Comparison of ENCODE assay signal across 8 cellular contexts in the genomic region with DNA sequence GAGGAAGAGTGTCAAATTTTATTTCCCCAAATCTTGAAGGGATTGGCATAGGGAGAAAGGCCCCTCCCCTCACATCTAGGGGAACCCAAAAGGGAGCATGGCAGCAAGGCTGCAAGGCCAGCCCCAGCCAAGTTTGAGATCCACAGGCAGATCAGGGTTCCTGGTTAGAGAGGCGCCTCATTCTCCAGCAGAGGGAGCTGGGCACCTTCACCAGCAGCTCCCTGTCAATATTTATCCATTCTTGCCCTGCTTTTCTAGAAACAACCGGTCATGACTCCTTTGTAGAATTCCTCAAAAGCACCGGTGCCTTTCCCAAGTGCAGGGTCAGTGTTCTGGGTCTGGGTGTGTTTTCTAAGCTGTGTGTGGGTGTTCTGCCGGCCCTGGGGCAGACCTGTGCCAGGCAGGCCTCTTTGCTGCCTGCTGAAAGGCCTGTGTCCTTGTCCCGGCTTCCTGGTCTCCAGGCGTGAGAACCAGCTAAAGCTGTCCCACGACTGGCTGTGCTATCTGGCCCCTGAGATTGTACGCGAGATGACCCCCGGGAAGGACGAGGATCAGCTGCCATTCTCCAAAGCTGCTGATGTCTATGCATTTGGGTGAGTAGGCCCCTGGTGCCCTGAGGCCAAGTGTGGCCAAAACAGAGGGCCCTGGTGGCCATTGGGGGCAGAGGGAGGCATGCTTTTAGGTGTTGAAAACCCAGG. TPM values are rescaled to one million over a fixed set of nuclear protein-coding genes. Genes with fewer than 3 reads are reported as not detected.
DNase-seq lines count a peak whose midpoint lies in the region; ATAC-seq and TF ChIP-seq lines count a peak whose summit lies in the region.

No MANE protein-coding gene starts in this region.

- H3K4me1 Mint-ChIP-seq in activated naive CD8-positive, alpha-beta T cell treated with anti-CD3 and anti-CD28 coated beads, Interleukin-2, amount 10 ng/mL, durations not matched to agents 7 days and 5 days = peaks cover 2% of the 10 kb centered on the region
- H3K4me1 Mint-ChIP-seq in activated naive CD8-positive, alpha-beta T cell treated with anti-CD3 and anti-CD28 coated beads, Interleukin-2, amount 50 U/mL, for 24 hours = peaks cover 16% of the 10 kb centered on the region
- H3K4me1 Mint-ChIP-seq in activated T-helper 2 cell treated with anti-CD3 and anti-CD28 coated beads, Interferon-gamma antibody, Interleukin-2, Interleukin-4, amounts not matched to agents 10 μg/mL and 5 μg/mL and 100 μg/mL, durations not matched to agents 14 hours and 24 hours and 36 hours (ENCODE audit: low read depth) = peaks cover 24% of the 10 kb centered on the region

- H3K9me3 Mint-ChIP-seq in activated naive CD8-positive, alpha-beta T cell treated with anti-CD3 and anti-CD28 coated beads, Interleukin-2, amount 10 ng/mL, durations not matched to agents 7 days and 5 days = no peaks in the 10 kb centered on the region
- no peaks in the 10 kb centered on the region for H3K9me3 Mint-ChIP-seq in activated naive CD8-positive, alpha-beta T cell treated with anti-CD3 and anti-CD28 coated beads, Interleukin-2, amount 50 U/mL, for 24 hours
- no peaks in the 10 kb centered on the region for H3K9me3 Mint-ChIP-seq in activated T-helper 2 cell treated with anti-CD3 and anti-CD28 coated beads, Interferon-gamma antibody, Interleukin-2, Interleukin-4, amounts not matched to agents 10 μg/mL and 5 μg/mL and 100 μg/mL, durations not matched to agents 14 hours and 24 hours and 36 hours

- intact Hi-C loops in Panc1 (cut with micrococcal nuclease; ENCODE audit: unreplicated experiment) = loop anchor here (5.0 kb wide), 1 partner anchor 148 kb away; no protein-coding TSS in a partner anchor
- intact Hi-C loops in esophagus squamous epithelium (cut with DNase I) = no loop called here
- intact Hi-C loops in activated T-helper 2 cell treated with anti-CD3 and anti-CD28 coated beads, Interferon-gamma antibody, Interleukin-2, Interleukin-4, amounts not matched to agents 10 μg/mL and 5 μg/mL and 100 μg/mL, durations not matched to agents 14 hours and 24 hours and 36 hours (cut with micrococcal nuclease) = loop anchor here (2.0 kb wide), 1 partner anchor 43 kb away; no protein-coding TSS in a partner anchor

- H3K27me3 ChIP-seq in Panc1 (ENCODE audit: control insufficient read depth, insufficient read depth, low read length) = no peaks in the 10 kb centered on the region
- H3K27me3 ChIP-seq in esophagus squamous epithelium = no peaks in the 10 kb centered on the region

- H3K4me1 ChIP-seq in Panc1 (ENCODE audit: control insufficient read depth, insufficient read depth, low read length) (no peaks in the 10 kb centered on the region), esophagus squamous epithelium (no peaks in the 10 kb centered on the region)

- H3K36me3 Mint-ChIP-seq in activated naive CD8-positive, alpha-beta T cell treated with anti-CD3 and anti-CD28 coated beads, Interleukin-2, amount 10 ng/mL, durations not matched to agents 7 days and 5 days = peaks cover 10% of the 10 kb centered on the region
- peaks cover 61% of the 10 kb centered on the region for H3K36me3 Mint-ChIP-seq in activated naive CD8-positive, alpha-beta T cell treated with anti-CD3 and anti-CD28 coated beads, Interleukin-2, amount 50 U/mL, for 24 hours (ENCODE audit: low read depth)
- H3K36me3 Mint-ChIP-seq in activated T-helper 2 cell treated with anti-CD3 and anti-CD28 coated beads, Interferon-gamma antibody, Interleukin-2, Interleukin-4, amounts not matched to agents 10 μg/mL and 5 μg/mL and 100 μg/mL, durations not matched to agents 14 hours and 24 hours and 36 hours (ENCODE audit: low read depth) = peaks cover 73% of the 10 kb centered on the region

- no peak overlapping the region for H3K4me3 ChIP-seq in Panc1 (ENCODE audit: low read depth in 2 of 2, low read length in 2 of 2)
- no peak overlapping the region for H3K4me3 ChIP-seq in esophagus squamous epithelium

- in situ Hi-C loops in Panc1 (cut with HindIII; ENCODE audit: low pct_unique_long_range_greater_than_20kb, low sequenced_read_pairs) = no loop called here

- no peaks in the 10 kb centered on the region for H3K36me3 ChIP-seq in Panc1 (ENCODE audit: control insufficient read depth, insufficient read depth, low read length)
- peaks cover 17 to 100% (median 34%) of the 10 kb centered on the region in 3 donors for H3K36me3 ChIP-seq in esophagus squamous epithelium

- H3K9me3 ChIP-seq in Panc1 (ENCODE audit: control insufficient read depth, insufficient read depth, low read depth, low read length) = no peaks in the 10 kb centered on the region
- H3K9me3 ChIP-seq in esophagus squamous epithelium = no peaks in the 10 kb centered on the region

- POLR2A ChIA-PET in activated naive CD8-positive, alpha-beta T cell treated with anti-CD3 and anti-CD28 coated beads, Interleukin-2, amount 10 ng/mL, durations not matched to agents 7 days and 5 days (lab: Charles Lee) = no interaction called here
- POLR2A ChIA-PET in Panc1 (lab: Charles Lee) = no interaction called here

- TF ChIP-seq CTCF in Panc1 (IDR thresholded peaks at IDR 0.05) (peak; percentile 85), esophagus squamous epithelium (IDR thresholded peaks at IDR 0.05) (peak in 5 of 6 experiments; percentile 46 to 72 (median 50))

- no TSS peak for BruUV-seq in Panc1 (replicated peaks; lab: Mats Ljungman, UMichigan)

- TF ChIP-seq POLR2A in esophagus squamous epithelium (IDR thresholded peaks at IDR 0.05) = no peak

- CTCF ChIA-PET in Panc1 (lab: Charles Lee) = interaction anchor here (0.5 to 1.2 kb wide), 8 partner anchors 10 to 349 kb away, joined by 3 to 5 read pairs (median 4); no protein-coding TSS in a partner anchor

- peak; percentile 47 for ATAC-seq in activated naive CD8-positive, alpha-beta T cell treated with anti-CD3 and anti-CD28 coated beads, Interleukin-2, amount 10 ng/mL, durations not matched to agents 7 days and 5 days (ENCODE audit: low read depth)
- ATAC-seq in activated naive CD8-positive, alpha-beta T cell treated with anti-CD3 and anti-CD28 coated beads, Interleukin-2, amount 50 U/mL, for 24 hours = no peak
- ATAC-seq in Panc1 (peak; percentile 81), GM18498 (IDR thresholded peaks at IDR 0.05; ENCODE audit: unreplicated experiment) (no peak), GM19467 (IDR thresholded peaks at IDR 0.05; ENCODE audit: unreplicated experiment) (no peak)

- H3K27me3 Mint-ChIP-seq in activated naive CD8-positive, alpha-beta T cell treated with anti-CD3 and anti-CD28 coated beads, Interleukin-2, amount 10 ng/mL, durations not matched to agents 7 days and 5 days = no peaks in the 10 kb centered on the region
- no peaks in the 10 kb centered on the region for H3K27me3 Mint-ChIP-seq in activated naive CD8-positive, alpha-beta T cell treated with anti-CD3 and anti-CD28 coated beads, Interleukin-2, amount 50 U/mL, for 24 hours
- no peaks in the 10 kb centered on the region for H3K27me3 Mint-ChIP-seq in activated T-helper 2 cell treated with anti-CD3 and anti-CD28 coated beads, Interferon-gamma antibody, Interleukin-2, Interleukin-4, amounts not matched to agents 10 μg/mL and 5 μg/mL and 100 μg/mL, durations not matched to agents 14 hours and 24 hours and 36 hours (ENCODE audit: low read depth)

- no peak overlapping the region for H3K4me3 Mint-ChIP-seq in activated naive CD8-positive, alpha-beta T cell treated with anti-CD3 and anti-CD28 coated beads, Interleukin-2, amount 10 ng/mL, durations not matched to agents 7 days and 5 days
- no peak overlapping the region for H3K4me3 Mint-ChIP-seq in activated naive CD8-positive, alpha-beta T cell treated with anti-CD3 and anti-CD28 coated beads, Interleukin-2, amount 50 U/mL, for 24 hours
- no peak overlapping the region for H3K4me3 Mint-ChIP-seq in activated T-helper 2 cell treated with anti-CD3 and anti-CD28 coated beads, Interferon-gamma antibody, Interleukin-2, Interleukin-4, amounts not matched to agents 10 μg/mL and 5 μg/mL and 100 μg/mL, durations not matched to agents 14 hours and 24 hours and 36 hours (ENCODE audit: low read depth)

- H3K27ac ChIP-seq in Panc1 (ENCODE audit: low read length) (no peak overlapping the region), esophagus squamous epithelium (no peak overlapping the region)

- H3K27ac Mint-ChIP-seq in activated naive CD8-positive, alpha-beta T cell treated with anti-CD3 and anti-CD28 coated beads, Interleukin-2, amount 10 ng/mL, durations not matched to agents 7 days and 5 days = no peak overlapping the region
- H3K27ac Mint-ChIP-seq in activated naive CD8-positive, alpha-beta T cell treated with anti-CD3 and anti-CD28 coated beads, Interleukin-2, amount 50 U/mL, for 24 hours = no peak overlapping the region
- no peak overlapping the region for H3K27ac Mint-ChIP-seq in activated T-helper 2 cell treated with anti-CD3 and anti-CD28 coated beads, Interferon-gamma antibody, Interleukin-2, Interleukin-4, amounts not matched to agents 10 μg/mL and 5 μg/mL and 100 μg/mL, durations not matched to agents 14 hours and 24 hours and 36 hours

- WGBS in esophagus squamous epithelium, 2 donors = 55 to 74% methylated on average over 2 to 3 of the region's 11 CpGs

- DNase-seq in activated naive CD8-positive, alpha-beta T cell treated with anti-CD3 and anti-CD28 coated beads, Interleukin-2, amount 10 ng/mL, durations not matched to agents 7 days and 5 days = peak; percentile 46
- DNase-seq in activated naive CD8-positive, alpha-beta T cell treated with anti-CD3 and anti-CD28 coated beads, Interleukin-2, amount 50 U/mL, for 24 hours = no peak
- no peak for DNase-seq in Panc1 (ENCODE audit: low read depth, low spot score)
- DNase-seq in esophagus squamous epithelium (lab: John Stamatoyannopoulos, UW) = no peak
- DNase-seq in non-pigmented ciliary epithelial cell (ENCODE audit: low read depth) = peak; percentile 11
- no peak for DNase-seq in activated T-helper 2 cell treated with anti-CD3 and anti-CD28 coated beads, Interferon-gamma antibody, Interleukin-2, Interleukin-4, amounts not matched to agents 10 μg/mL and 5 μg/mL and 100 μg/mL, durations not matched to agents 14 hours and 24 hours and 36 hours (ENCODE audit: low spot score)

RNA-seq across cellular contexts. Expression of a gene that starts 21.2 kb away (rescaled TPM):
- total RNA-seq in activated naive CD8-positive, alpha-beta T cell treated with anti-CD3 and anti-CD28 coated beads, Interleukin-2, amount 10 ng/mL, durations not matched to agents 7 days and 5 days = 100 to 1,000 TPM; 159 to 175 TPM
- total RNA-seq in Panc1 (2021; ENCODE audit: unreplicated experiment) = 1.6 TPM
- polyA plus RNA-seq in Panc1 (2012; ENCODE audit: insufficient read length) = 1.2 TPM
- total RNA-seq in esophagus squamous epithelium = 10 to 100 TPM; 20.2 to 76.1 (median 23.9) TPM
- 35.1 and 35.8 TPM in 2 replicates for total RNA-seq in activated T-helper 2 cell treated with anti-CD3 and anti-CD28 coated beads, Interferon-gamma antibody, Interleukin-2, Interleukin-4, amounts not matched to agents 10 μg/mL and 5 μg/mL and 100 μg/mL, durations not matched to agents 14 hours and 24 hours and 36 hours

Comparison
In these comparisons a context has a peak if more than half of its experiments do, and no peak if none do; other contexts are left out.
1. ATAC-seq: peak in activated naive CD8-positive, alpha-beta T cell treated with anti-CD3 and anti-CD28 coated beads, Interleukin-2, amount 10 ng/mL, durations not matched to agents 7 days and 5 days (single experiment) and Panc1 (single experiment); none in activated naive CD8-positive, alpha-beta T cell treated with anti-CD3 and anti-CD28 coated beads, Interleukin-2, amount 50 U/mL, for 24 hours (single experiment), GM18498 (single experiment) and GM19467 (single experiment).
2. DNase-seq: peak in activated naive CD8-positive, alpha-beta T cell treated with anti-CD3 and anti-CD28 coated beads, Interleukin-2, amount 10 ng/mL, durations not matched to agents 7 days and 5 days (single experiment) and non-pigmented ciliary epithelial cell (single experiment); none in activated naive CD8-positive, alpha-beta T cell treated with anti-CD3 and anti-CD28 coated beads, Interleukin-2, amount 50 U/mL, for 24 hours (single experiment), Panc1 (single experiment), esophagus squamous epithelium (single experiment) and activated T-helper 2 cell treated with anti-CD3 and anti-CD28 coated beads, Interferon-gamma antibody, Interleukin-2, Interleukin-4, amounts not matched to agents 10 μg/mL and 5 μg/mL and 100 μg/mL, durations not matched to agents 14 hours and 24 hours and 36 hours (single experiment).